In genomic region chr2:96788393-96789244, GRCh38 we compare ENCODE assay signal across 8 cellular contexts. TPM values are rescaled to one million over a fixed set of nuclear protein-coding genes. Genes with fewer than 3 reads are reported as not detected.
A peak's percentile ranks its signal among the peaks of the same experiment; 100 is the strongest.
DNase-seq lines count a peak whose midpoint lies in the region; ATAC-seq and TF ChIP-seq lines count a peak whose summit lies in the region.

No MANE protein-coding gene starts in this region.

- TF ChIP-seq CTCF in choroid plexus epithelial cell (conservative IDR thresholded peaks at IDR 0.05; ENCODE audit: low read depth, low read length) (no peak), upper lobe of left lung (IDR thresholded peaks at IDR 0.05) (no peak)

- no peak overlapping the region for H3K4me3 ChIP-seq in choroid plexus epithelial cell (ENCODE audit: low read depth, low read length)
- H3K4me3 ChIP-seq in upper lobe of left lung, result no peak overlapping the region
- H3K4me3 ChIP-seq in CD8-positive, alpha-beta memory T cell (ENCODE audit: low read length), result no peak overlapping the region

- DNase-seq in NCI-H524 (lab: John Stamatoyannopoulos, UW), result peak; percentile 74 to 85
- peak; percentile 14 for DNase-seq in choroid plexus epithelial cell (ENCODE audit: low read depth)
- peak; percentile 57 for DNase-seq in medulla oblongata (ENCODE audit: extremely low spot score)
- peak in 1 of 2 donors; percentile 66 for DNase-seq in upper lobe of left lung
- DNase-seq in CD8-positive, alpha-beta memory T cell, result no peak
- DNase-seq in NCI-H345 (lab: John Stamatoyannopoulos, UW), result no peak
- no peak for DNase-seq in NCI-H1694 treated with DMSO at 0.1 percent for 48 hours (lab: John Stamatoyannopoulos, UW)
- no peak for DNase-seq in COLO668 (lab: John Stamatoyannopoulos, UW; ENCODE audit: unreplicated experiment)

- no peak overlapping the region for H3K4me3 Mint-ChIP-seq in CD8-positive, alpha-beta memory T cell

- CTCF ChIA-PET in CD8-positive, alpha-beta memory T cell (lab: Charles Lee), result interaction anchor here (2.0 kb wide), 1 partner anchor 26 kb away, joined by 5 read pairs; no protein-coding TSS in a partner anchor

- TF ChIP-seq EP300 in upper lobe of left lung (IDR thresholded peaks at IDR 0.05), result no peak

- no peak for TF ChIP-seq POLR2A in upper lobe of left lung (IDR thresholded peaks at IDR 0.05)

- H3K9me3 Mint-ChIP-seq in CD8-positive, alpha-beta memory T cell, result no peaks in the 10 kb centered on the region

- H3K27ac ChIP-seq in upper lobe of left lung, result peak overlapping the region in 3 of 4 donors; percentile 36 to 63 (median 55)
- H3K27ac ChIP-seq in CD8-positive, alpha-beta memory T cell (ENCODE audit: low read depth, low read length), result no peak overlapping the region

- peaks cover 8 to 25% (median 14%) of the 10 kb centered on the region in 4 donors for H3K4me1 ChIP-seq in upper lobe of left lung
- H3K4me1 ChIP-seq in CD8-positive, alpha-beta memory T cell (ENCODE audit: insufficient read depth, low read length), result no peaks in the 10 kb centered on the region

- 77 to 80% methylated on average over 16 to 17 of the region's 17 CpGs for WGBS in upper lobe of left lung, 2 donors

- no peaks in the 10 kb centered on the region for H3K27me3 Mint-ChIP-seq in CD8-positive, alpha-beta memory T cell

- POLR2A ChIA-PET in CD8-positive, alpha-beta memory T cell (lab: Charles Lee), result no interaction called here

- H3K27me3 ChIP-seq in upper lobe of left lung, result no peaks in the 10 kb centered on the region
- no peaks in the 10 kb centered on the region for H3K27me3 ChIP-seq in CD8-positive, alpha-beta memory T cell (ENCODE audit: insufficient read depth, low read length, poor library complexity, severe bottlenecking)

- H3K9me3 ChIP-seq in upper lobe of left lung, result no peaks in the 10 kb centered on the region
- H3K9me3 ChIP-seq in CD8-positive, alpha-beta memory T cell (ENCODE audit: low read length), result no peaks in the 10 kb centered on the region

- no peaks in the 10 kb centered on the region for H3K36me3 ChIP-seq in upper lobe of left lung
- H3K36me3 ChIP-seq in CD8-positive, alpha-beta memory T cell (ENCODE audit: insufficient read depth, low read length), result no peaks in the 10 kb centered on the region

- no peaks in the 10 kb centered on the region for H3K36me3 Mint-ChIP-seq in CD8-positive, alpha-beta memory T cell

- ATAC-seq in upper lobe of left lung (ENCODE audit: low FRiP score in 2 of 2), result peak; percentile 45 to 50

- no peaks in the 10 kb centered on the region for H3K4me1 Mint-ChIP-seq in CD8-positive, alpha-beta memory T cell

- H3K27ac Mint-ChIP-seq in CD8-positive, alpha-beta memory T cell, result no peak overlapping the region

RNA-seq across cellular contexts. Expression of gene CNNM3, which starts 27.4 kb away (rescaled TPM):
- 10 to 100 TPM; 17.2 to 52.4 (median 26.5) TPM for total RNA-seq in upper lobe of left lung
- 10 to 100 TPM; 32.6 to 36.6 TPM for total RNA-seq in CD8-positive, alpha-beta memory T cell
- polyA plus RNA-seq in CD8-positive, alpha-beta memory T cell, result 13.0 TPM

RNA-seq across cellular contexts. Expression of gene CNNM4, which starts 27.9 kb away (rescaled TPM):
- 10 to 100 TPM; 12.8 to 26.9 (median 22.1) TPM for total RNA-seq in upper lobe of left lung
- total RNA-seq in CD8-positive, alpha-beta memory T cell, result 1 to 10 TPM; 6.9 to 7.2 TPM
- 4.1 TPM for polyA plus RNA-seq in CD8-positive, alpha-beta memory T cell

RNA-seq across cellular contexts. Expression of gene LMAN2L, which starts 48.8 kb away (rescaled TPM):
- total RNA-seq in upper lobe of left lung, result 10 to 100 TPM; 11.5 to 18.9 (median 15.2) TPM
- 1 to 10 TPM; 9.4 to 9.9 TPM for total RNA-seq in CD8-positive, alpha-beta memory T cell
- polyA plus RNA-seq in CD8-positive, alpha-beta memory T cell, result 25.9 TPM

RNA-seq across cellular contexts. Expression of gene ANKRD23, which starts 55.2 kb away (rescaled TPM):
- total RNA-seq in upper lobe of left lung, result 10 to 100 TPM in 2 of 6 donors, 1 to 10 TPM in 4; 2.0 to 27.2 (median 2.8) TPM
- 1 to 10 TPM; 3.8 to 3.9 TPM for total RNA-seq in CD8-positive, alpha-beta memory T cell
- 0.47 TPM for polyA plus RNA-seq in CD8-positive, alpha-beta memory T cell

Comparison
In these comparisons a context has a peak if more than half of its experiments do, and no peak if none do; other contexts are left out.
1. DNase-seq: peak in NCI-H524 (2 of 2), choroid plexus epithelial cell (single experiment) and medulla oblongata (single experiment); none in CD8-positive, alpha-beta memory T cell (0 of 5), NCI-H345 (single experiment), NCI-H1694 treated with DMSO at 0.1 percent for 48 hours (single experiment) and COLO668 (single experiment).